Comparison of ENCODE assay signal across 8 cellular contexts in genomic region chr13:104773775-104774174, GRCh38.
DNase-seq lines count a peak whose midpoint lies in the region; ATAC-seq and TF ChIP-seq lines count a peak whose summit lies in the region.

No MANE protein-coding gene starts in this region.

- no peaks in the 10 kb centered on the region for H3K9me3 Mint-ChIP-seq in activated CD4-positive, alpha-beta memory T cell treated with anti-CD3 and anti-CD28 coated beads for 36 hours

- peak; percentile 72 to 77 for TF ChIP-seq RAD21 in liver (IDR thresholded peaks at IDR 0.05)

- H3K4me1 Mint-ChIP-seq in activated CD4-positive, alpha-beta memory T cell treated with anti-CD3 and anti-CD28 coated beads for 36 hours (ENCODE audit: low read depth) = no peaks in the 10 kb centered on the region

- peak; percentile 37 for DNase-seq in GF-D8 (lab: John Stamatoyannopoulos, UW)
- peak; percentile 3 for DNase-seq in HEK293T (ENCODE audit: extremely low spot score)
- peak; percentile 18 for DNase-seq in NCI-H187 treated with DMSO at 0.1 percent for 48 hours (lab: John Stamatoyannopoulos, UW)
- peak; percentile 86 for DNase-seq in astrocyte of the hippocampus (ENCODE audit: low read depth, low spot score)
- DNase-seq in cortex of kidney (lab: John Stamatoyannopoulos, UW) = no peak
- no peak for DNase-seq in activated CD4-positive, alpha-beta memory T cell treated with anti-CD3 and anti-CD28 coated beads for 36 hours
- no peak for DNase-seq in stimulated activated naive CD8-positive, alpha-beta T cell treated with anti-CD3 and anti-CD28 coated beads, Interleukin-15, Interleukin-2, amounts not matched to agents 100 U/mL and 50 U/mL, for 24 hours

- H3K36me3 Mint-ChIP-seq in activated CD4-positive, alpha-beta memory T cell treated with anti-CD3 and anti-CD28 coated beads for 36 hours = no peaks in the 10 kb centered on the region

- intact Hi-C loops in activated CD4-positive, alpha-beta memory T cell treated with anti-CD3 and anti-CD28 coated beads for 36 hours (cut with micrococcal nuclease) = loop anchor here (10.0 kb wide), 2 partner anchors 431 to 1761 kb away; partner anchors contain the start of gene EFNB2

- no peak overlapping the region for H3K27ac Mint-ChIP-seq in activated CD4-positive, alpha-beta memory T cell treated with anti-CD3 and anti-CD28 coated beads for 36 hours

- no peaks in the 10 kb centered on the region for H3K27me3 Mint-ChIP-seq in activated CD4-positive, alpha-beta memory T cell treated with anti-CD3 and anti-CD28 coated beads for 36 hours

- no peaks in the 10 kb centered on the region for H3K36me3 ChIP-seq in liver (ENCODE audit: control insufficient read depth in 4 of 4, insufficient read depth in 3 of 4, low read depth in 1 of 4, low read length in 3 of 4)

- H3K27me3 ChIP-seq in liver (ENCODE audit: control insufficient read depth in 4 of 4, insufficient read depth in 4 of 4, low read length in 3 of 4) = no peaks in the 10 kb centered on the region

- peak; percentile 36 for TF ChIP-seq CTCF in liver (IDR thresholded peaks at IDR 0.05; ENCODE audit: low read depth, low read length, missing input control)

- CTCF ChIA-PET in HEK293T (lab: Yijun Ruan, JAX) = interaction anchor here (0.5 to 1.6 kb wide), 8 partner anchors 12 to 714 kb away, joined by 3 to 10 read pairs (median 3); no protein-coding TSS in a partner anchor
- CTCF ChIA-PET in activated CD4-positive, alpha-beta memory T cell treated with anti-CD3 and anti-CD28 coated beads for 36 hours (lab: Charles Lee) = interaction anchor here (0.7 to 1.3 kb wide), 5 partner anchors 11 to 429 kb away, joined by 3 to 8 read pairs (median 4); no protein-coding TSS in a partner anchor

- no peaks in the 10 kb centered on the region for H3K9me3 ChIP-seq in liver (ENCODE audit: control insufficient read depth in 4 of 4, low read length in 3 of 4)

- H3K4me3 Mint-ChIP-seq in activated CD4-positive, alpha-beta memory T cell treated with anti-CD3 and anti-CD28 coated beads for 36 hours = no peak overlapping the region

- no peaks in the 10 kb centered on the region for H3K4me1 ChIP-seq in liver (ENCODE audit: control insufficient read depth in 4 of 4, insufficient read depth in 4 of 4, low read length in 3 of 4)

- no peak for ATAC-seq in stimulated activated naive CD8-positive, alpha-beta T cell treated with anti-CD3 and anti-CD28 coated beads, Interleukin-15, Interleukin-2, amounts not matched to agents 100 U/mL and 50 U/mL, for 24 hours

- no peak overlapping the region for H3K27ac ChIP-seq in liver (ENCODE audit: low read depth in 1 of 2, low read length in 2 of 2)

- 49% methylated on average over 2 of the region's 2 CpGs for WGBS in liver

- H3K4me3 ChIP-seq in liver (ENCODE audit: low read depth in 1 of 3, low read length in 3 of 3) = no peak overlapping the region

- POLR2A ChIA-PET in HEK293T (lab: Yijun Ruan, JAX) = no interaction called here
- POLR2A ChIA-PET in activated CD4-positive, alpha-beta memory T cell treated with anti-CD3 and anti-CD28 coated beads for 36 hours (lab: Charles Lee) = no interaction called here

- H3K9ac ChIP-seq in liver (ENCODE audit: low read depth in 1 of 2, low read length in 2 of 2) = no peak overlapping the region

TF ChIP-seq in HEK293T, 16 proteins besides CTCF, POLR2A, EP300 and RAD21:
- no peak for TF ChIP-seq L3MBTL2 (conservative IDR thresholded peaks at IDR 0.05)
- TF ChIP-seq ZNF384 (IDR thresholded peaks at IDR 0.05) = peak; percentile 79

TF ChIP-seq in liver, 16 proteins besides CTCF, POLR2A, EP300 and RAD21:
- TF ChIP-seq TAF1 (conservative IDR thresholded peaks at IDR 0.05) = no peak
- no peak for TF ChIP-seq MAX (IDR thresholded peaks at IDR 0.05)
- TF ChIP-seq FOXA2 (IDR thresholded peaks at IDR 0.05) = no peak
- TF ChIP-seq RXRA (IDR thresholded peaks at IDR 0.05) = no peak
- TF ChIP-seq ATF3 (IDR thresholded peaks at IDR 0.05) = no peak
TF ChIP-seq in liver: peak in this region for 0.

Comparison
In these comparisons a context has a peak if more than half of its experiments do, and no peak if none do; other contexts are left out.
1. DNase-seq: peak in GF-D8 (single experiment), HEK293T (single experiment), NCI-H187 treated with DMSO at 0.1 percent for 48 hours (single experiment) and astrocyte of the hippocampus (single experiment); none in cortex of kidney (single experiment), activated CD4-positive, alpha-beta memory T cell treated with anti-CD3 and anti-CD28 coated beads for 36 hours (single experiment) and stimulated activated naive CD8-positive, alpha-beta T cell treated with anti-CD3 and anti-CD28 coated beads, Interleukin-15, Interleukin-2, amounts not matched to agents 100 U/mL and 50 U/mL, for 24 hours (single experiment).